18 cellular contexts compared by ENCODE assay signal in genomic region chr12:68646484-68646883, GRCh38. TPM values are rescaled to one million over a fixed set of nuclear protein-coding genes. Genes with fewer than 3 reads are reported as not detected.
A peak's percentile ranks its signal among the peaks of the same experiment; 100 is the strongest.
DNase-seq lines count a peak whose midpoint lies in the region; ATAC-seq, FAIRE-seq and TF ChIP-seq lines count a peak whose summit lies in the region.
"Had no signal": no experiment of that assay in that cellular context is flagged by ENCODE, and none has a peak within 500 bp of the region (broad histone marks: within the 10 kb centered on the region; RNA-seq: fewer than 3 reads in every experiment).

No MANE protein-coding gene starts in this region.

- no peak overlapping the region for H3K27ac ChIP-seq in KMS-11
- H3K27ac ChIP-seq in tibial artery, result no peak overlapping the region
- H3K27ac ChIP-seq: BLaER1 had no signal

- no peak overlapping the region for H3K9ac ChIP-seq in KMS-11
- H3K9ac ChIP-seq: BLaER1 had no signal

- peak overlapping the region; percentile 10; the same call in 1 of the 2 replicates for H3K4me2 ChIP-seq in KMS-11
- H3K4me2 ChIP-seq: BLaER1 had no signal

- peaks cover 4 to 30% of the 10 kb centered on the region in 2 donors for H3K36me3 Mint-ChIP-seq in activated T-cell treated with anti-CD3 and anti-CD28 coated beads, Interleukin-2, amount 50 U/mL, for 72 hours (ENCODE audit: insufficient read depth in 2 of 2)

- intact Hi-C loops in tibial artery (cut with DNase I; ENCODE audit: low total_unique reads), result no loop called here

- no peaks in the 10 kb centered on the region for H3K9me3 Mint-ChIP-seq in activated T-cell treated with anti-CD3 and anti-CD28 coated beads, Interleukin-2, amount 50 U/mL, for 72 hours
- H3K9me3 Mint-ChIP-seq: HFFc6 had no signal

- peaks cover 4% of the 10 kb centered on the region; the same call in 1 of the 2 replicates for H3K36me3 ChIP-seq in KMS-11 (ENCODE audit: insufficient read depth)
- peaks cover 11 to 17% (median 15%) of the 10 kb centered on the region in 3 donors for H3K36me3 ChIP-seq in tibial artery

- H3K27ac Mint-ChIP-seq in activated T-cell treated with anti-CD3 and anti-CD28 coated beads, Interleukin-2, amount 50 U/mL, for 72 hours, result peak overlapping the region; percentile 20
- H3K27ac Mint-ChIP-seq: HFFc6 had no signal

- no peak overlapping the region for H2AFZ ChIP-seq in KMS-11 (ENCODE audit: low read depth)

- H3K4me1 ChIP-seq in KMS-11 (ENCODE audit: low read depth, poor library complexity, severe bottlenecking) (peaks cover 82% of the 10 kb centered on the region), tibial artery (peaks cover 0 to 86% (median 7%) of the 10 kb centered on the region in 4 donors)

- TF ChIP-seq CTCF in KMS-11 (conservative IDR thresholded peaks at IDR 0.05; ENCODE audit: low read depth, low read length) (no peak), tibial artery (IDR thresholded peaks at IDR 0.05) (no peak)

- H4K20me1 ChIP-seq in KMS-11 (ENCODE audit: insufficient read depth), result peaks cover 41% of the 10 kb centered on the region

- H3K27me3 ChIP-seq in KMS-11 (ENCODE audit: insufficient read depth, low read depth) (no peaks in the 10 kb centered on the region), tibial artery (no peaks in the 10 kb centered on the region)
- H3K27me3 ChIP-seq: BLaER1 had no signal

- H3K27me3 Mint-ChIP-seq in activated T-cell treated with anti-CD3 and anti-CD28 coated beads, Interleukin-2, amount 50 U/mL, for 72 hours (ENCODE audit: low read depth), result no peaks in the 10 kb centered on the region

- no peak overlapping the region for H3K4me3 Mint-ChIP-seq in activated T-cell treated with anti-CD3 and anti-CD28 coated beads, Interleukin-2, amount 50 U/mL, for 72 hours
- H3K4me3 Mint-ChIP-seq: HFFc6 had no signal

- no peak for ATAC-seq in activated T-cell treated with anti-CD3 and anti-CD28 coated beads, Interleukin-2, amount 50 U/mL, for 72 hours (replicated peaks in 1 of 2)
- ATAC-seq in GM18519 (IDR thresholded peaks at IDR 0.05; ENCODE audit: low FRiP score, unreplicated experiment), result no peak
- ATAC-seq: HepG2 had no signal

- FAIRE-seq in urothelium cell line (lab: Jason Lieb, UNC), result no peak
- FAIRE-seq: A204.1, H1, HepG2 had no signal

- H3K79me2 ChIP-seq in KMS-11 (ENCODE audit: insufficient read depth, low read depth), result peaks cover 90% of the 10 kb centered on the region

- H3K4me3 ChIP-seq in KMS-11 (IDR thresholded peaks at IDR 0.05; ENCODE audit: insufficient read depth, low read depth, low read length) (no peak overlapping the region), tibial artery (no peak overlapping the region)
- H3K4me3 ChIP-seq: BLaER1 had no signal

- no peaks in the 10 kb centered on the region for H3K9me3 ChIP-seq in tibial artery
- H3K9me3 ChIP-seq: BLaER1 had no signal

- H3K4me1 Mint-ChIP-seq in activated T-cell treated with anti-CD3 and anti-CD28 coated beads, Interleukin-2, amount 50 U/mL, for 72 hours (ENCODE audit: low read depth), result peaks cover 75% of the 10 kb centered on the region

- DNase-seq in activated T-cell treated with anti-CD3 and anti-CD28 coated beads, Interleukin-2, amount 50 U/mL, for 72 hours, result no peak
- DNase-seq in activated T-cell treated with anti-CD3 and anti-CD28 coated beads, Interleukin-2, amount 50 U/mL, for 48 hours, result no peak
- DNase-seq in globus pallidus (ENCODE audit: low spot score), result peak; percentile 9
- DNase-seq in pons (ENCODE audit: low spot score), result peak; percentile 32
- no peak for DNase-seq in tibial artery
- no peak for DNase-seq in urothelium cell line (ENCODE audit: low spot score)
- DNase-seq: EL, HFFc6, NCI-H1048, NCI-H1436 treated with DMSO at 0.1 percent for 48 hours, NCI-H2081, NCI-H510A treated with DMSO at 0.1 percent for 48 hours had no signal

RNA-seq across cellular contexts. Expression of gene RAP1B, which starts 35.8 kb away (rescaled TPM):
- 100 to 1,000 TPM; 162 to 209 TPM for total RNA-seq in activated T-cell treated with anti-CD3 and anti-CD28 coated beads, Interleukin-2, amount 50 U/mL, for 72 hours

RNA-seq across cellular contexts. Expression of gene NUP107, which starts 40.3 kb away (rescaled TPM):
- total RNA-seq in activated T-cell treated with anti-CD3 and anti-CD28 coated beads, Interleukin-2, amount 50 U/mL, for 72 hours, result 100 to 1,000 TPM; 100 to 108 TPM

Comparison
In these comparisons a context has a peak if more than half of its experiments do, and no peak if none do; other contexts are left out.
1. DNase-seq: peak in globus pallidus (single experiment) and pons (single experiment); none in activated T-cell treated with anti-CD3 and anti-CD28 coated beads, Interleukin-2, amount 50 U/mL, for 72 hours (0 of 2), activated T-cell treated with anti-CD3 and anti-CD28 coated beads, Interleukin-2, amount 50 U/mL, for 48 hours (0 of 2), tibial artery (0 of 2) and urothelium cell line (single experiment).